In the genomic region with DNA sequence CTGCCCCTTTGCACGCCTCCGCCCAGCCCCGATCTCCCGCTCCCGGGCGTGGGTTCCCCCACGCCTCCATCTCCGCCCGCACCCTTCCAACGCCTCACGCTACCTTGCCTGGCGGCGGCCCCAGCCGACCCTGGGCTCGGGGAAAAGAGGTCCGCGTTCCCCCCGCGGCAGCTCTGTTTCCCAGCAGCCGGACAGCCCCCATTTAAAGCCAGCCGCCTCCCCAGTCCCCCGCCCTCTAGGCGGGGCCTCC, we compare ENCODE assay signal across 8 cellular contexts. TPM values are rescaled to one million over a fixed set of nuclear protein-coding genes. Genes with fewer than 3 reads are reported as not detected.
DNase-seq lines count a peak whose midpoint lies in the region; ATAC-seq and TF ChIP-seq lines count a peak whose summit lies in the region.

A gene with protein sequence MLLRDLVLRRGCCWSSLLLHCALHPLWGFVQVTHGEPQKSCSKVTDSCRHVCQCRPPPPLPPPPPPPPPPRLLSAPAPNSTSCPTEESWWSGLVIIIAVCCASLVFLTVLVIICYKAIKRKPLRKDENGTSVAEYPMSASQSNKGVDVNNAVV (minus strand): TSS at position 179 of the 250 bp plus-strand sequence. CDS start 767 bp downstream, outside the sequence.

- no CpG with 5 or more reads among the region's 23 CpGs for WGBS in neuronal stem cell (ENCODE audit: extremely low coverage in 2 of 2, insufficient read length in 2 of 2, insufficient replicate concordance in 1 of 2), 2 donors

- H4K8ac ChIP-seq in neuronal stem cell (ENCODE audit: low read depth, low read length), result peak within 1 kb of the TSS; percentile 73

- peak within 1 kb of the TSS; percentile 49 for H3K23ac ChIP-seq in neuronal stem cell (ENCODE audit: low read depth, low read length, poor library complexity)

- H2BK12ac ChIP-seq in neuronal stem cell (ENCODE audit: low read length), result no peak within 1 kb of the TSS

- H2BK5ac ChIP-seq in neuronal stem cell (ENCODE audit: low read length), result no peak within 1 kb of the TSS

- peak within 1 kb of the TSS; percentile 79 for H2AFZ ChIP-seq in neuronal stem cell (ENCODE audit: low read length)

- no peak for TF ChIP-seq CTCF in vagina (IDR thresholded peaks at IDR 0.05)

- H3K27ac ChIP-seq in neuronal stem cell (replicated peaks; ENCODE audit: low read length), result no peak within 1 kb of the TSS
- peak within 1 kb of the TSS; percentile 84 for H3K27ac ChIP-seq in vagina

- DNase-seq in NCI-H524 (lab: John Stamatoyannopoulos, UW) (peak; percentile 60 to 73), NCI-H524 treated with DMSO at 0.1 percent for 48 hours (lab: John Stamatoyannopoulos, UW) (no peak), germinal center (ENCODE audit: low spot score) (peak; percentile 8), neuronal stem cell (ENCODE audit: low spot score) (peak; percentile 37), vagina (ENCODE audit: extremely low spot score in 2 of 2) (no peak), superior temporal gyrus (ENCODE audit: extremely low spot score) (no peak), midbrain (lab: John Stamatoyannopoulos, UW) (no peak)

- no peak within 1 kb of the TSS for H4K91ac ChIP-seq in neuronal stem cell (ENCODE audit: low read depth, low read length, poor library complexity)

- no peak within 1 kb of the TSS for H2AK5ac ChIP-seq in neuronal stem cell (ENCODE audit: low read depth, low read length)

- H3K4ac ChIP-seq in neuronal stem cell (ENCODE audit: low read length), result no peak within 1 kb of the TSS

- H3K14ac ChIP-seq in neuronal stem cell (ENCODE audit: low read length), result peak within 1 kb of the TSS; percentile 85

- H3K36me3 ChIP-seq in neuronal stem cell (replicated peaks in 1 of 2; ENCODE audit: control insufficient read depth in 2 of 2, insufficient read depth in 2 of 2, low read length in 2 of 2) (no peaks in the 10 kb centered on the region), vagina (no peaks in the 10 kb centered on the region)

- ATAC-seq in HG03159 (IDR thresholded peaks at IDR 0.05; ENCODE audit: unreplicated experiment), result no peak

- H3K4me1 ChIP-seq in neuronal stem cell (ENCODE audit: control insufficient read depth in 2 of 2, insufficient read depth in 1 of 2, low read depth in 1 of 2, low read length in 2 of 2) (peaks cover 0 to 10% of the 10 kb centered on the region in 2 donors), vagina (peaks cover 37% of the 10 kb centered on the region)

- intact Hi-C loops in vagina (cut with DNase I), result loop anchor here (5.0 kb wide), 1 partner anchor 131 kb away; no protein-coding TSS in a partner anchor

- peak within 1 kb of the TSS; percentile 6 for H2BK15ac ChIP-seq in neuronal stem cell (ENCODE audit: low read length)

- H3K27me3 ChIP-seq in neuronal stem cell (ENCODE audit: control insufficient read depth in 3 of 3, insufficient read depth in 3 of 3, low read depth in 1 of 3, low read length in 3 of 3) (peaks cover 0 to 70% (median 6%) of the 10 kb centered on the region in 3 experiments), vagina (no peaks in the 10 kb centered on the region)

- no peaks in the 10 kb centered on the region for H3K79me1 ChIP-seq in neuronal stem cell (ENCODE audit: low read depth, low read length)

- H3K4me3 ChIP-seq in neuronal stem cell (ENCODE audit: low read length in 2 of 2) (peak within 1 kb of the TSS; percentile 24 to 83), vagina (peak within 1 kb of the TSS; percentile 58 to 69)

- peak within 1 kb of the TSS; percentile 87 for H3K9ac ChIP-seq in neuronal stem cell (ENCODE audit: low read depth, low read length, poor library complexity)

- peak within 1 kb of the TSS; percentile 90 for H3K4me2 ChIP-seq in neuronal stem cell (ENCODE audit: insufficient read depth, low read length, poor library complexity, severe bottlenecking)

- peak within 1 kb of the TSS; percentile 94 for H3K18ac ChIP-seq in neuronal stem cell (ENCODE audit: low read length)

- peak within 1 kb of the TSS; percentile 11 for H2BK120ac ChIP-seq in neuronal stem cell (ENCODE audit: low read depth, low read length)

- TF ChIP-seq POLR2A in vagina (IDR thresholded peaks at IDR 0.05), result no peak

- H3K9me3 ChIP-seq in neuronal stem cell (replicated peaks in 1 of 2; ENCODE audit: control insufficient read depth in 2 of 2, insufficient read depth in 1 of 2, low read depth in 1 of 2, low read length in 2 of 2), result no peaks in the 10 kb centered on the region
- H3K9me3 ChIP-seq in vagina, result no peaks in the 10 kb centered on the region

RNA-seq across cellular contexts. Expression of the gene that starts here (rescaled TPM):
- polyA plus RNA-seq in neuronal stem cell (2013, experiment 1 of 2), result 4.4 TPM
- polyA plus RNA-seq in neuronal stem cell (2013, experiment 2 of 2), result 4.2 TPM
- 6.1 TPM for total RNA-seq in vagina

Comparison
In these comparisons a context has a peak if more than half of its experiments do, and no peak if none do; other contexts are left out.
1. DNase-seq: peak in NCI-H524 (2 of 2), germinal center (single experiment) and neuronal stem cell (single experiment); none in NCI-H524 treated with DMSO at 0.1 percent for 48 hours (single experiment), vagina (0 of 2), superior temporal gyrus (single experiment) and midbrain (single experiment).